Comparison of ENCODE assay signal across 8 cellular contexts in genomic region chr1:47710075-47711071, GRCh38.
A peak's percentile ranks its signal among the peaks of the same experiment; 100 is the strongest.
DNase-seq lines count a peak whose midpoint lies in the region; ATAC-seq, FAIRE-seq and TF ChIP-seq lines count a peak whose summit lies in the region.

No MANE protein-coding gene starts in this region.

- peaks cover 99% of the 10 kb centered on the region for H3K27me3 Mint-ChIP-seq in WTC11 (ENCODE audit: low read depth)

- FAIRE-seq in small intestine (lab: Jason Lieb, UNC): no peak

- H3K27ac Mint-ChIP-seq in WTC11: no peak overlapping the region

- peaks cover 28% of the 10 kb centered on the region for H3K4me1 Mint-ChIP-seq in WTC11

- no peak for TF ChIP-seq POLR2A in breast epithelium (IDR thresholded peaks at IDR 0.05)

- WGBS in small intestine, 3 donors: 2 to 4% (median 4%) methylated on average over 59 of the region's 59 CpGs

- no peaks in the 10 kb centered on the region for H3K36me3 ChIP-seq in BJ (ENCODE audit: control insufficient read depth, insufficient read depth, low read length)
- H3K36me3 ChIP-seq in MM.1S (replicated peaks; ENCODE audit: insufficient read depth, low read length): no peaks in the 10 kb centered on the region
- H3K36me3 ChIP-seq in breast epithelium: no peaks in the 10 kb centered on the region
- H3K36me3 ChIP-seq in small intestine (ENCODE audit: control insufficient read depth in 2 of 2, insufficient read depth in 2 of 2, low read length in 2 of 2): no peaks in the 10 kb centered on the region

- CTCF ChIA-PET in BJ (lab: Yijun Ruan, JAX): interaction anchor here (0.6 to 16.3 kb wide), 29 partner anchors 8 to 532 kb away, joined by 3 to 167 read pairs (median 5); partner anchors contain the start of genes FOXD2 and PDZK1IP1
- CTCF ChIA-PET in WTC11 (lab: Charles Lee): interaction anchor here (0.6 to 5.7 kb wide), 42 partner anchors 9 to 531 kb away, joined by 3 to 154 read pairs (median 4); partner anchors contain the start of gene FOXD2

- DNase-seq in BJ (ENCODE audit: low read depth) (no peak), MM.1S (peak; percentile 61), WTC11 (ENCODE audit: low spot score) (peak; percentile 86), breast epithelium (ENCODE audit: low spot score in 2 of 2) (peak in 1 of 2 donors; percentile 66), iPS-NIHi7 (ENCODE audit: extremely low spot score) (peak; percentile 94), small intestine (peak; percentile 53)

- H3K4me1 ChIP-seq in MM.1S (ENCODE audit: low read length): peaks cover 11% of the 10 kb centered on the region
- peaks cover 0 to 12% of the 10 kb centered on the region in 2 donors for H3K4me1 ChIP-seq in breast epithelium
- peaks cover 0 to 4% of the 10 kb centered on the region in 2 donors for H3K4me1 ChIP-seq in small intestine (ENCODE audit: control insufficient read depth in 2 of 2, insufficient read depth in 1 of 2, low read depth in 1 of 2, low read length in 1 of 2)

- no peaks in the 10 kb centered on the region for H3K9me3 Mint-ChIP-seq in WTC11

- H3F3A ChIP-seq in MM.1S (ENCODE audit: insufficient read depth, low read length): peaks cover 6% of the 10 kb centered on the region

- intact Hi-C loops in breast epithelium (cut with DNase I; ENCODE audit: low total_unique reads): loop anchor here (5.0 to 10.0 kb wide), 3 partner anchors 273 to 797 kb away; partner anchors contain the start of gene FOXD2

- peak overlapping the region; percentile 64 for H3K4me3 Mint-ChIP-seq in WTC11

- peak overlapping the region; percentile 56 for H2AFZ ChIP-seq in MM.1S (ENCODE audit: low read length)

- H3K4me3 ChIP-seq in BJ (ENCODE audit: low read depth, low read length) (no peak overlapping the region), MM.1S (ENCODE audit: low read length) (peak overlapping the region; percentile 54), breast epithelium (peak overlapping the region; percentile 35 to 60 (median 38)), small intestine (ENCODE audit: low read depth in 1 of 2, low read length in 2 of 2) (peak overlapping the region in 1 of 2 donors; percentile 21)

- no peaks in the 10 kb centered on the region for H3K36me3 Mint-ChIP-seq in WTC11

- H3K27ac ChIP-seq in MM.1S (ENCODE audit: low read length) (no peak overlapping the region), breast epithelium (peak overlapping the region in 1 of 2 donors; percentile 63), small intestine (ENCODE audit: low read depth in 1 of 2, low read length in 1 of 2) (no peak overlapping the region)

- no peaks in the 10 kb centered on the region for H3K9me3 ChIP-seq in MM.1S (replicated peaks; ENCODE audit: insufficient read depth, low read length)
- H3K9me3 ChIP-seq in breast epithelium: no peaks in the 10 kb centered on the region
- no peaks in the 10 kb centered on the region for H3K9me3 ChIP-seq in small intestine (ENCODE audit: control insufficient read depth, low read depth)

- no peaks in the 10 kb centered on the region for H3K79me2 ChIP-seq in MM.1S (ENCODE audit: low read length)

- peak overlapping the region; percentile 96 for H3K4me2 ChIP-seq in MM.1S (ENCODE audit: low read depth, low read length)

- H3K27me3 ChIP-seq in BJ (ENCODE audit: control insufficient read depth, insufficient read depth, low read length) (peaks cover 33% of the 10 kb centered on the region), MM.1S (replicated peaks; ENCODE audit: insufficient read depth, low read length) (peaks cover 31% of the 10 kb centered on the region), breast epithelium (peaks cover 3 to 79% of the 10 kb centered on the region in 2 donors), small intestine (ENCODE audit: control insufficient read depth in 2 of 2, insufficient read depth in 2 of 2, low read length in 2 of 2) (peaks cover 0 to 48% of the 10 kb centered on the region in 2 donors)

- TF ChIP-seq CTCF in BJ (IDR thresholded peaks at IDR 0.05; ENCODE audit: insufficient read depth, low read depth, low read length): peak; percentile 96
- peak; percentile 95 for TF ChIP-seq CTCF in MM.1S (IDR thresholded peaks at IDR 0.05; ENCODE audit: low read length)
- peak; percentile 97 for TF ChIP-seq CTCF in WTC11 (IDR thresholded peaks at IDR 0.05)
- peak; percentile 70 to 89 (median 88) for TF ChIP-seq CTCF in breast epithelium (IDR thresholded peaks at IDR 0.05)

- ATAC-seq in GM19395 (IDR thresholded peaks at IDR 0.05; ENCODE audit: unreplicated experiment): peak; percentile 73
- peak; percentile 56 for ATAC-seq in WTC11
- ATAC-seq in HG03469 (IDR thresholded peaks at IDR 0.05; ENCODE audit: unreplicated experiment): no peak

- H4K20me1 ChIP-seq in MM.1S (ENCODE audit: insufficient read depth, low read length): no peaks in the 10 kb centered on the region

- H3K9me2 ChIP-seq in MM.1S (replicated peaks; ENCODE audit: insufficient read depth, low read length): no peaks in the 10 kb centered on the region

- H3K9ac ChIP-seq in MM.1S (ENCODE audit: low read length): no peak overlapping the region

- POLR2A ChIA-PET in BJ (lab: Charles Lee) (no interaction called here), WTC11 (lab: Charles Lee) (no interaction called here)

TF ChIP-seq in WTC11, 78 proteins besides CTCF, POLR2A, EP300 and RAD21:
- 0 out of 2 replicates have a peak, but pooled peaks have one; percentile 20 for TF ChIP-seq FOXK1 (CRISPR knock-in tag; IDR thresholded peaks at IDR 0.05)
- TF ChIP-seq GTF2I (CRISPR knock-in tag; conservative IDR thresholded peaks at IDR 0.05): peak; percentile 89
- no peak for TF ChIP-seq ATF3 (CRISPR knock-in tag; conservative IDR thresholded peaks at IDR 0.05)
- TF ChIP-seq HMGXB4 (CRISPR knock-in tag; IDR thresholded peaks at IDR 0.05): peak; percentile 58
- TF ChIP-seq ATF1 (CRISPR knock-in tag; IDR thresholded peaks at IDR 0.05): no peak
- TF ChIP-seq ZNF512 (CRISPR knock-in tag; IDR thresholded peaks at IDR 0.05; ENCODE audit: borderline replicate concordance): no peak
